In the genomic region with DNA sequence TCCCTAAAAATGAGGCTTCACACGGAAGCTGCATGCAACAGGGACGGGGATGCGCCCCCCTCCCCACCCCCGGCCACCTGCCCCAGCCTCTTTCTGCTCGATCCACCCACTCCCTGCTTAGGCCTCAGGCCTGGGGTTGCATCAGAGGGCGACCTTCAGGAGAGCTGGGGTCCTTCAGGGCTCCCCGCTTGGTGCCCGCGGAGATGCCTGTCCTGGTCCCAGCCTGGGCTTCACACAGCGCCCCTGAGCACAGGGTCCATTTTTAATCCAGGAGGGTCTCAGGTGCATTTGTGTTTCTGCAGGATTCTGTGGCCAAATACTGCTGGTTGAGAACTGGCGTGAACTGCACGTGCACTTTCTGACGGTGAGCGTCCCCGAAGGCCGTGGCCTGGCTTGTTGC, we compare ENCODE assay signal across 15 cellular contexts. TPM values are rescaled to one million over a fixed set of nuclear protein-coding genes. Genes with fewer than 3 reads are reported as not detected.
DNase-seq lines count a peak whose midpoint lies in the region; ATAC-seq, FAIRE-seq and TF ChIP-seq lines count a peak whose summit lies in the region.
"Had no signal": no experiment of that assay in that cellular context is flagged by ENCODE, and none has a peak within 500 bp of the region (broad histone marks: within the 10 kb centered on the region; RNA-seq: fewer than 3 reads in every experiment).

No MANE protein-coding gene starts in this region.

- 63% methylated on average over 15 of the region's 16 CpGs for WGBS in HepG2 (ENCODE audit: low lambda C conversion rate)
- 90% methylated on average over 6 of the region's 16 CpGs for WGBS in right lobe of liver (ENCODE audit: insufficient coverage, low coverage, low lambda C conversion rate, missing lambda C conversion rate)
- 85% methylated on average over 12 of the region's 16 CpGs for WGBS in SK-N-SH (ENCODE audit: low lambda C conversion rate)

- BruUV-seq in HepG2 (replicated peaks; lab: Mats Ljungman, UMichigan), result no TSS peak

- peaks cover 0 to 5% of the 10 kb centered on the region in 2 experiments; a peak in 1 of 5 replicates for H3K27me3 ChIP-seq in HepG2 (ENCODE audit: control insufficient read depth in 1 of 2, insufficient read depth in 2 of 2, low read length in 2 of 2)
- H3K27me3 ChIP-seq in right lobe of liver, result no peaks in the 10 kb centered on the region
- no peaks in the 10 kb centered on the region for H3K27me3 ChIP-seq in neutrophil
- no peaks in the 10 kb centered on the region for H3K27me3 ChIP-seq in SK-N-SH (ENCODE audit: insufficient read depth)

- FAIRE-seq in HepG2 (lab: Jason Lieb, UNC), result no peak
- FAIRE-seq: A204.1, GM18507 had no signal

- ATAC-seq in HepG2 (no peak), right lobe of liver (no peak), WTC11 (no peak; the same call in 1 of the 2 replicates)

- H3K4me2 ChIP-seq in HepG2 (ENCODE audit: low read depth, low read length) (no peak overlapping the region), SK-N-SH (no peak overlapping the region)

- no peaks in the 10 kb centered on the region for H3K36me3 ChIP-seq in HepG2 (replicated peaks in 1 of 2; ENCODE audit: control insufficient read depth in 1 of 2, insufficient read depth in 2 of 2, low read length in 2 of 2)
- H3K36me3 ChIP-seq in right lobe of liver, result peaks cover 0 to 2% (median 0%) of the 10 kb centered on the region in 4 donors
- H3K36me3 ChIP-seq in neutrophil, result peaks cover 96% of the 10 kb centered on the region
- H3K36me3 ChIP-seq in SK-N-SH (replicated peaks in 1 of 2; ENCODE audit: control insufficient read depth in 1 of 2, insufficient read depth in 2 of 2, low read length in 1 of 2), result peaks cover 0 to 8% of the 10 kb centered on the region in 2 experiments

- CTCF ChIA-PET in HepG2 (lab: Yijun Ruan, JAX; ENCODE audit: low intra/inter-chr PET ratio, low total read pairs) (no interaction called here), WTC11 (lab: Charles Lee) (interaction anchor here (0.6 to 5.5 kb wide), 5 partner anchors 62 to 758 kb away, joined by 3 to 32 read pairs (median 4); no protein-coding TSS in a partner anchor), SK-N-SH (lab: Yijun Ruan, JAX) (interaction anchor here (1.7 to 4.0 kb wide), 3 partner anchors 10 to 348 kb away, joined by 4 to 13 read pairs (median 10); partner anchors contain the start of genes GALNS and TRAPPC2L)

- no peaks in the 10 kb centered on the region for H3K27me3 Mint-ChIP-seq in WTC11 (ENCODE audit: low read depth)
- H3K27me3 Mint-ChIP-seq: B cell; CD4-positive, alpha-beta T cell had no signal

- DNase-seq in HepG2 (ENCODE audit: low spot score), result no peak
- no peak for DNase-seq in right lobe of liver
- no peak for DNase-seq in WTC11 (ENCODE audit: low spot score)
- DNase-seq in germinal center (ENCODE audit: low spot score), result no peak
- DNase-seq in SK-N-SH, result no peak
- DNase-seq: C1 segment of cervical spinal cord; Calu3; CD4-positive, alpha-beta T cell; DMS 273 treated with DMSO at 0.1 percent for 48 hours; GM23248; H9 had no signal

- no peaks in the 10 kb centered on the region for H3K9me2 ChIP-seq in SK-N-SH

- H3K36me3 Mint-ChIP-seq in WTC11, result no peaks in the 10 kb centered on the region

- no peaks in the 10 kb centered on the region for H3K79me2 ChIP-seq in HepG2 (ENCODE audit: insufficient read depth, low read length)
- H3K79me2 ChIP-seq in SK-N-SH (ENCODE audit: insufficient read depth), result no peaks in the 10 kb centered on the region

- H3K27ac ChIP-seq in HepG2 (ENCODE audit: extremely low read length, insufficient read depth, low read length), result no peak overlapping the region
- no peak overlapping the region for H3K27ac ChIP-seq in right lobe of liver
- H3K27ac ChIP-seq in neutrophil, result peak overlapping the region; percentile 17
- H3K27ac ChIP-seq in SK-N-SH (ENCODE audit: low read depth in 2 of 2, low read length in 1 of 2), result no peak overlapping the region
- H3K27ac ChIP-seq: GM23248 had no signal

- no peak for TF ChIP-seq CTCF in HepG2 (CRISPR knock-in tag; IDR thresholded peaks at IDR 0.05)
- no peak for TF ChIP-seq CTCF in right lobe of liver (IDR thresholded peaks at IDR 0.05)
- no peak for TF ChIP-seq CTCF in WTC11 (IDR thresholded peaks at IDR 0.05)
- no peak for TF ChIP-seq CTCF in neutrophil (IDR thresholded peaks at IDR 0.05)
- TF ChIP-seq CTCF in SK-N-SH (IDR thresholded peaks at IDR 0.05), result no peak

- peak overlapping the region; percentile 33; the same call in 1 of the 2 replicates for H3K27ac Mint-ChIP-seq in WTC11
- H3K27ac Mint-ChIP-seq: B cell; CD4-positive, alpha-beta T cell had no signal

- in situ Hi-C loops in HepG2 (cut with HindIII; ENCODE audit: extremely low pct_ligation_motif_present, low pct_unique_long_range_greater_than_20kb), result loop anchor here (5.0 kb wide), 1 partner anchor 348 kb away; no protein-coding TSS in a partner anchor

- TF ChIP-seq POLR2A in HepG2 (IDR thresholded peaks at IDR 0.05; ENCODE audit: insufficient read depth in 1 of 2, low read depth in 2 of 2, low read length in 2 of 2), result no peak
- no peak for TF ChIP-seq POLR2A in right lobe of liver (IDR thresholded peaks at IDR 0.05)

- TF ChIP-seq RAD21 in HepG2 (CRISPR knock-in tag; IDR thresholded peaks at IDR 0.05) (no peak), SK-N-SH (IDR thresholded peaks at IDR 0.05; ENCODE audit: low read length) (no peak)

- no peak overlapping the region for H2AFZ ChIP-seq in HepG2 (ENCODE audit: low read length)
- H2AFZ ChIP-seq in SK-N-SH (ENCODE audit: low read depth), result no peak overlapping the region
- H2AFZ ChIP-seq: GM23248 had no signal

- intact Hi-C loops in HepG2 (cut with micrococcal nuclease; ENCODE audit: unreplicated experiment), result loop anchor here (5.0 kb wide), 2 partner anchors 38 to 348 kb away; partner anchors contain the start of genes GALNS and TRAPPC2L
- intact Hi-C loops in right lobe of liver (cut with DNase I), result loop anchor here in 1 of 2 donors (10.0 kb wide), 2 partner anchors 46 to 346 kb away; partner anchors contain the start of gene PABPN1L

- no peak for TF ChIP-seq EP300 in HepG2 (IDR thresholded peaks at IDR 0.05; ENCODE audit: low read depth in 2 of 2, low read length in 2 of 2)
- TF ChIP-seq EP300 in HepG2 (CRISPR knock-in tag; IDR thresholded peaks at IDR 0.05; ENCODE audit: borderline replicate concordance), result no peak
- no peak for TF ChIP-seq EP300 in SK-N-SH (IDR thresholded peaks at IDR 0.05; ENCODE audit: borderline replicate concordance in 1 of 2, low read depth in 1 of 2, low read length in 1 of 2)

- H4K20me1 ChIP-seq in HepG2 (ENCODE audit: insufficient read depth, low read length) (no peaks in the 10 kb centered on the region), SK-N-SH (ENCODE audit: insufficient read depth) (no peaks in the 10 kb centered on the region)

- no peak overlapping the region for H3K4me3 Mint-ChIP-seq in WTC11
- H3K4me3 Mint-ChIP-seq: B cell; CD4-positive, alpha-beta T cell; H9 had no signal

- H3K4me1 ChIP-seq in HepG2 (ENCODE audit: insufficient read depth, low read length) (peaks cover 29% of the 10 kb centered on the region), right lobe of liver (no peaks in the 10 kb centered on the region), neutrophil (ENCODE audit: control insufficient read depth in 1 of 2, insufficient read depth in 1 of 2, low read depth in 1 of 2, low read length in 1 of 2) (no peaks in the 10 kb centered on the region), SK-N-SH (ENCODE audit: control insufficient read depth in 1 of 2, insufficient read depth in 2 of 2, low read depth in 1 of 2, low read length in 1 of 2) (peaks cover 0 to 7% of the 10 kb centered on the region in 2 experiments; a peak in 1 of 4 replicates)

- no peaks in the 10 kb centered on the region; the same call in 1 of the 2 replicates for H3K4me1 Mint-ChIP-seq in WTC11
- H3K4me1 Mint-ChIP-seq: B cell, H9 had no signal

- H3K9ac ChIP-seq in HepG2 (ENCODE audit: insufficient read depth, low read depth, low read length), result no peak overlapping the region
- no peak overlapping the region for H3K9ac ChIP-seq in SK-N-SH
- H3K9ac ChIP-seq: GM23248 had no signal

- H3K4me3 ChIP-seq in HepG2 (replicated peaks in 1 of 3; ENCODE audit: insufficient read depth in 1 of 3, low read depth in 2 of 3, low read length in 3 of 3) (no peak overlapping the region), right lobe of liver (no peak overlapping the region), neutrophil (ENCODE audit: low read depth in 1 of 2, low read length in 1 of 2) (no peak overlapping the region), SK-N-SH (ENCODE audit: low read depth in 2 of 2, low read length in 1 of 2) (no peak overlapping the region)
- H3K4me3 ChIP-seq: GM23248 had no signal

- H3K9me3 ChIP-seq in HepG2 (ENCODE audit: low read length), result no peaks in the 10 kb centered on the region
- no peaks in the 10 kb centered on the region for H3K9me3 ChIP-seq in right lobe of liver
- H3K9me3 ChIP-seq in neutrophil, result no peaks in the 10 kb centered on the region
- no peaks in the 10 kb centered on the region for H3K9me3 ChIP-seq in SK-N-SH

- no peaks in the 10 kb centered on the region for H3K9me3 Mint-ChIP-seq in WTC11
- H3K9me3 Mint-ChIP-seq: CD4-positive, alpha-beta T cell; H9 had no signal

- no peaks in the 10 kb centered on the region for H3F3A ChIP-seq in SK-N-SH (replicated peaks; ENCODE audit: insufficient read depth)

- POLR2A ChIA-PET in HepG2 (lab: Yijun Ruan, JAX), result no interaction called here
- POLR2A ChIA-PET in WTC11 (lab: Charles Lee), result no interaction called here
- POLR2A ChIA-PET in SK-N-SH (lab: Yijun Ruan, JAX), result no interaction called here

RNA-seq across cellular contexts. Expression of gene APRT, which starts 7.4 kb away (rescaled TPM):
- total RNA-seq in HepG2 (2016; rRNA removed; fragmentation: Illumina TruSeq; extraction: Trizol) (242 and 274 TPM in 2 replicates), right lobe of liver (100 to 1,000 TPM in 2 of 6 experiments, 10 to 100 TPM in 4; 61.4 to 120 (median 74.1) TPM), WTC11 (2021) (272 to 288 TPM (median 282 TPM) in 3 replicates)
- 163 and 167 TPM in 2 replicates for total RNA-seq in HepG2 (2016; cell fraction: cytosol; rRNA removed; fragmentation: Illumina TruSeq; extraction: Trizol; ENCODE audit: low read depth)
- 238 and 275 TPM in 2 replicates for total RNA-seq in HepG2 (2016; cell fraction: insoluble cytoplasmic fraction; rRNA removed; fragmentation: Illumina TruSeq; extraction: Trizol)
- total RNA-seq in HepG2 (2016; cell fraction: membrane; rRNA removed; fragmentation: Illumina TruSeq; extraction: Trizol), result 188 and 208 TPM in 2 replicates
- total RNA-seq in HepG2 (2016; cell fraction: nucleus; rRNA removed; fragmentation: Illumina TruSeq; extraction: Trizol), result 99.7 and 110 TPM in 2 replicates
- polyA plus RNA-seq in HepG2 (2011; rRNA removed) (155 and 210 TPM in 2 replicates), SK-N-SH (2012; rRNA removed) (178 and 192 TPM in 2 replicates)
- polyA plus RNA-seq in HepG2 (2011; cell fraction: cytosol; rRNA removed), result 94.2 and 153 TPM in 2 replicates
- 101 and 126 TPM in 2 replicates for polyA plus RNA-seq in HepG2 (2011; cell fraction: nucleus; rRNA removed)
- 136 and 175 TPM in 2 replicates for polyA plus RNA-seq in HepG2 (2012)
- polyA plus RNA-seq in HepG2 (2016; cell fraction: cytosol; fragmentation: Illumina TruSeq; extraction: Trizol; ENCODE audit: low read depth), result 172 and 184 TPM in 2 replicates
- 339 and 349 TPM in 2 replicates for polyA plus RNA-seq in HepG2 (2016; cell fraction: insoluble cytoplasmic fraction; fragmentation: Illumina TruSeq; extraction: Trizol; ENCODE audit: low read depth)
- polyA plus RNA-seq in HepG2 (2016; cell fraction: membrane; fragmentation: Illumina TruSeq; extraction: Trizol; ENCODE audit: low read depth), result 196 and 203 TPM in 2 replicates
- polyA plus RNA-seq in HepG2 (2016; cell fraction: nucleus; fragmentation: Illumina TruSeq; extraction: Trizol; ENCODE audit: insufficient read depth, low read depth), result 192 and 201 TPM in 2 replicates
- polyA minus RNA-seq in HepG2 (2011; rRNA and poly(A)+ RNA removed; ENCODE audit: low replicate concordance), result 83.2 and 86.7 TPM in 2 replicates
- 75.3 and 84.8 TPM in 2 replicates for polyA minus RNA-seq in HepG2 (2011; cell fraction: cytosol; rRNA and poly(A)+ RNA removed)
- polyA minus RNA-seq in HepG2 (2011; cell fraction: nucleus; rRNA and poly(A)+ RNA removed), result 35.7 and 49.8 TPM in 2 replicates
- 87.4 and 115 TPM in 2 replicates for polyA plus RNA-seq in SK-N-SH (2012; cell fraction: cytosol; rRNA removed)
- 186 and 231 TPM in 2 replicates for polyA plus RNA-seq in SK-N-SH (2012; cell fraction: nucleus; rRNA removed)

RNA-seq across cellular contexts. Expression of gene CDT1, which starts 15.5 kb away (rescaled TPM):
- total RNA-seq in HepG2 (2016; rRNA removed; fragmentation: Illumina TruSeq; extraction: Trizol), result 16.5 and 23.1 TPM in 2 replicates
- 14.3 and 18.2 TPM in 2 replicates for total RNA-seq in HepG2 (2016; cell fraction: cytosol; rRNA removed; fragmentation: Illumina TruSeq; extraction: Trizol; ENCODE audit: low read depth)
- 15.0 and 21.7 TPM in 2 replicates for total RNA-seq in HepG2 (2016; cell fraction: insoluble cytoplasmic fraction; rRNA removed; fragmentation: Illumina TruSeq; extraction: Trizol)
- 30.9 and 31.0 TPM in 2 replicates for total RNA-seq in HepG2 (2016; cell fraction: membrane; rRNA removed; fragmentation: Illumina TruSeq; extraction: Trizol)
- 12.6 and 18.8 TPM in 2 replicates for total RNA-seq in HepG2 (2016; cell fraction: nucleus; rRNA removed; fragmentation: Illumina TruSeq; extraction: Trizol)
- polyA plus RNA-seq in HepG2 (2011; rRNA removed), result 17.9 and 23.8 TPM in 2 replicates
- 15.0 and 37.3 TPM in 2 replicates for polyA plus RNA-seq in HepG2 (2011; cell fraction: cytosol; rRNA removed)
- 29.6 and 46.8 TPM in 2 replicates for polyA plus RNA-seq in HepG2 (2011; cell fraction: nucleus; rRNA removed)
- polyA plus RNA-seq in HepG2 (2012), result 13.5 and 17.6 TPM in 2 replicates
- polyA plus RNA-seq in HepG2 (2016; cell fraction: cytosol; fragmentation: Illumina TruSeq; extraction: Trizol; ENCODE audit: low read depth), result 18.5 and 24.2 TPM in 2 replicates
- polyA plus RNA-seq in HepG2 (2016; cell fraction: insoluble cytoplasmic fraction; fragmentation: Illumina TruSeq; extraction: Trizol; ENCODE audit: low read depth), result 22.4 and 29.0 TPM in 2 replicates
- polyA plus RNA-seq in HepG2 (2016; cell fraction: membrane; fragmentation: Illumina TruSeq; extraction: Trizol; ENCODE audit: low read depth), result 25.4 and 37.1 TPM in 2 replicates
- polyA plus RNA-seq in HepG2 (2016; cell fraction: nucleus; fragmentation: Illumina TruSeq; extraction: Trizol; ENCODE audit: insufficient read depth, low read depth), result 34.6 and 39.8 TPM in 2 replicates
- polyA minus RNA-seq in HepG2 (2011; rRNA and poly(A)+ RNA removed; ENCODE audit: low replicate concordance), result 25.0 and 71.0 TPM in 2 replicates
- polyA minus RNA-seq in HepG2 (2011; cell fraction: cytosol; rRNA and poly(A)+ RNA removed), result 28.6 and 52.8 TPM in 2 replicates
- 6.7 and 8.8 TPM in 2 replicates for polyA minus RNA-seq in HepG2 (2011; cell fraction: nucleus; rRNA and poly(A)+ RNA removed)
- 1 to 10 TPM in 2 of 6 experiments, under 1 TPM in 4; 0.22 to 9.6 (median 0.42) TPM for total RNA-seq in right lobe of liver
- total RNA-seq in WTC11 (2021), result 142 to 154 TPM (median 149 TPM) in 3 replicates
- 3.1 and 6.1 TPM in 2 replicates for polyA plus RNA-seq in SK-N-SH (2012; rRNA removed)
- 1.5 and 4.3 TPM in 2 replicates for polyA plus RNA-seq in SK-N-SH (2012; cell fraction: cytosol; rRNA removed)
- polyA plus RNA-seq in SK-N-SH (2012; cell fraction: nucleus; rRNA removed), result 8.0 and 8.2 TPM in 2 replicates

RNA-seq across cellular contexts. Expression of gene PIEZO1, which starts 34.1 kb away (rescaled TPM):
- total RNA-seq in HepG2 (2016; rRNA removed; fragmentation: Illumina TruSeq; extraction: Trizol) (32.5 and 85.0 TPM in 2 replicates), right lobe of liver (10 to 100 TPM; 48.9 to 91.9 (median 64.4) TPM), WTC11 (2021) (68.3 to 75.1 TPM (median 71.3 TPM) in 3 replicates)
- 42.1 and 42.4 TPM in 2 replicates for total RNA-seq in HepG2 (2016; cell fraction: cytosol; rRNA removed; fragmentation: Illumina TruSeq; extraction: Trizol; ENCODE audit: low read depth)
- total RNA-seq in HepG2 (2016; cell fraction: insoluble cytoplasmic fraction; rRNA removed; fragmentation: Illumina TruSeq; extraction: Trizol), result 27.7 and 89.8 TPM in 2 replicates
- total RNA-seq in HepG2 (2016; cell fraction: membrane; rRNA removed; fragmentation: Illumina TruSeq; extraction: Trizol), result 37.0 TPM in 2 replicates
- total RNA-seq in HepG2 (2016; cell fraction: nucleus; rRNA removed; fragmentation: Illumina TruSeq; extraction: Trizol), result 117 and 146 TPM in 2 replicates
- polyA plus RNA-seq in HepG2 (2011; rRNA removed) (67.9 and 93.5 TPM in 2 replicates), SK-N-SH (2012; rRNA removed) (111 and 184 TPM in 2 replicates)
- 42.8 and 69.2 TPM in 2 replicates for polyA plus RNA-seq in HepG2 (2011; cell fraction: cytosol; rRNA removed)
- polyA plus RNA-seq in HepG2 (2011; cell fraction: nucleus; rRNA removed), result 643 and 860 TPM in 2 replicates
- polyA plus RNA-seq in HepG2 (2012), result 52.4 and 78.3 TPM in 2 replicates
- 12.7 and 13.6 TPM in 2 replicates for polyA plus RNA-seq in HepG2 (2016; cell fraction: cytosol; fragmentation: Illumina TruSeq; extraction: Trizol; ENCODE audit: low read depth)
- polyA plus RNA-seq in HepG2 (2016; cell fraction: insoluble cytoplasmic fraction; fragmentation: Illumina TruSeq; extraction: Trizol; ENCODE audit: low read depth), result 33.4 and 36.7 TPM in 2 replicates
- 20.6 and 22.7 TPM in 2 replicates for polyA plus RNA-seq in HepG2 (2016; cell fraction: membrane; fragmentation: Illumina TruSeq; extraction: Trizol; ENCODE audit: low read depth)
- polyA plus RNA-seq in HepG2 (2016; cell fraction: nucleus; fragmentation: Illumina TruSeq; extraction: Trizol; ENCODE audit: insufficient read depth, low read depth), result 296 and 336 TPM in 2 replicates
- 101 and 184 TPM in 2 replicates for polyA minus RNA-seq in HepG2 (2011; rRNA and poly(A)+ RNA removed; ENCODE audit: low replicate concordance)
- 44.8 and 52.9 TPM in 2 replicates for polyA minus RNA-seq in HepG2 (2011; cell fraction: cytosol; rRNA and poly(A)+ RNA removed)
- polyA minus RNA-seq in HepG2 (2011; cell fraction: nucleus; rRNA and poly(A)+ RNA removed), result 89.5 and 109 TPM in 2 replicates
- polyA plus RNA-seq in SK-N-SH (2012; cell fraction: cytosol; rRNA removed), result 45.3 and 86.3 TPM in 2 replicates
- polyA plus RNA-seq in SK-N-SH (2012; cell fraction: nucleus; rRNA removed), result 670 and 1,039 TPM in 2 replicates

RNA-seq across cellular contexts. Expression of gene GALNS, which starts 37.6 kb away (rescaled TPM):
- total RNA-seq in HepG2 (2016; rRNA removed; fragmentation: Illumina TruSeq; extraction: Trizol) (2.8 and 9.2 TPM in 2 replicates), right lobe of liver (10 to 100 TPM in 5 of 6 experiments, 1 to 10 TPM in 1; 9.2 to 20.6 (median 16.5) TPM), WTC11 (2021) (23.0 to 29.5 TPM (median 25.8 TPM) in 3 replicates)
- 3.6 and 3.7 TPM in 2 replicates for total RNA-seq in HepG2 (2016; cell fraction: cytosol; rRNA removed; fragmentation: Illumina TruSeq; extraction: Trizol; ENCODE audit: low read depth)
- 2.6 and 11.0 TPM in 2 replicates for total RNA-seq in HepG2 (2016; cell fraction: insoluble cytoplasmic fraction; rRNA removed; fragmentation: Illumina TruSeq; extraction: Trizol)
- 4.2 and 5.1 TPM in 2 replicates for total RNA-seq in HepG2 (2016; cell fraction: membrane; rRNA removed; fragmentation: Illumina TruSeq; extraction: Trizol)
- 12.2 and 14.1 TPM in 2 replicates for total RNA-seq in HepG2 (2016; cell fraction: nucleus; rRNA removed; fragmentation: Illumina TruSeq; extraction: Trizol)
- polyA plus RNA-seq in HepG2 (2011; rRNA removed) (9.5 and 9.8 TPM in 2 replicates), SK-N-SH (2012; rRNA removed) (13.8 and 16.5 TPM in 2 replicates)
- polyA plus RNA-seq in HepG2 (2011; cell fraction: cytosol; rRNA removed), result 7.1 and 10.3 TPM in 2 replicates
- 30.6 and 39.2 TPM in 2 replicates for polyA plus RNA-seq in HepG2 (2011; cell fraction: nucleus; rRNA removed)
- polyA plus RNA-seq in HepG2 (2012), result 8.2 and 13.0 TPM in 2 replicates
- 2.4 and 2.8 TPM in 2 replicates for polyA plus RNA-seq in HepG2 (2016; cell fraction: cytosol; fragmentation: Illumina TruSeq; extraction: Trizol; ENCODE audit: low read depth)
- polyA plus RNA-seq in HepG2 (2016; cell fraction: insoluble cytoplasmic fraction; fragmentation: Illumina TruSeq; extraction: Trizol; ENCODE audit: low read depth), result 4.4 and 4.7 TPM in 2 replicates
- 4.1 and 4.7 TPM in 2 replicates for polyA plus RNA-seq in HepG2 (2016; cell fraction: membrane; fragmentation: Illumina TruSeq; extraction: Trizol; ENCODE audit: low read depth)
- polyA plus RNA-seq in HepG2 (2016; cell fraction: nucleus; fragmentation: Illumina TruSeq; extraction: Trizol; ENCODE audit: insufficient read depth, low read depth), result 27.3 and 29.9 TPM in 2 replicates
- 11.5 and 13.9 TPM in 2 replicates for polyA minus RNA-seq in HepG2 (2011; rRNA and poly(A)+ RNA removed; ENCODE audit: low replicate concordance)
- polyA minus RNA-seq in HepG2 (2011; cell fraction: cytosol; rRNA and poly(A)+ RNA removed), result 5.2 and 6.1 TPM in 2 replicates
- 13.4 and 18.0 TPM in 2 replicates for polyA minus RNA-seq in HepG2 (2011; cell fraction: nucleus; rRNA and poly(A)+ RNA removed)
- polyA plus RNA-seq in SK-N-SH (2012; cell fraction: cytosol; rRNA removed), result 12.1 and 15.9 TPM in 2 replicates
- polyA plus RNA-seq in SK-N-SH (2012; cell fraction: nucleus; rRNA removed), result 43.5 and 44.1 TPM in 2 replicates

RNA-seq across cellular contexts. Expression of gene TRAPPC2L, which starts 37.8 kb away (rescaled TPM):
- total RNA-seq in HepG2 (2016; rRNA removed; fragmentation: Illumina TruSeq; extraction: Trizol) (107 and 158 TPM in 2 replicates), right lobe of liver (10 to 100 TPM; 15.1 to 25.5 (median 20.1) TPM), WTC11 (2021) (63.1 to 82.0 TPM (median 64.5 TPM) in 3 replicates)
- 39.7 and 49.5 TPM in 2 replicates for total RNA-seq in HepG2 (2016; cell fraction: cytosol; rRNA removed; fragmentation: Illumina TruSeq; extraction: Trizol; ENCODE audit: low read depth)
- 117 and 161 TPM in 2 replicates for total RNA-seq in HepG2 (2016; cell fraction: insoluble cytoplasmic fraction; rRNA removed; fragmentation: Illumina TruSeq; extraction: Trizol)
- 55.4 and 64.8 TPM in 2 replicates for total RNA-seq in HepG2 (2016; cell fraction: membrane; rRNA removed; fragmentation: Illumina TruSeq; extraction: Trizol)
- 54.9 and 68.3 TPM in 2 replicates for total RNA-seq in HepG2 (2016; cell fraction: nucleus; rRNA removed; fragmentation: Illumina TruSeq; extraction: Trizol)
- polyA plus RNA-seq in HepG2 (2011; rRNA removed) (94.9 and 96.3 TPM in 2 replicates), SK-N-SH (2012; rRNA removed) (73.9 and 74.4 TPM in 2 replicates)
- 49.7 and 65.0 TPM in 2 replicates for polyA plus RNA-seq in HepG2 (2011; cell fraction: cytosol; rRNA removed)
- polyA plus RNA-seq in HepG2 (2011; cell fraction: nucleus; rRNA removed), result 60.0 and 63.3 TPM in 2 replicates
- polyA plus RNA-seq in HepG2 (2012), result 72.5 and 94.4 TPM in 2 replicates
- 51.9 and 69.2 TPM in 2 replicates for polyA plus RNA-seq in HepG2 (2016; cell fraction: cytosol; fragmentation: Illumina TruSeq; extraction: Trizol; ENCODE audit: low read depth)
- 217 and 222 TPM in 2 replicates for polyA plus RNA-seq in HepG2 (2016; cell fraction: insoluble cytoplasmic fraction; fragmentation: Illumina TruSeq; extraction: Trizol; ENCODE audit: low read depth)
- polyA plus RNA-seq in HepG2 (2016; cell fraction: membrane; fragmentation: Illumina TruSeq; extraction: Trizol; ENCODE audit: low read depth), result 75.4 and 76.3 TPM in 2 replicates
- polyA plus RNA-seq in HepG2 (2016; cell fraction: nucleus; fragmentation: Illumina TruSeq; extraction: Trizol; ENCODE audit: insufficient read depth, low read depth), result 124 and 134 TPM in 2 replicates
- 63.0 and 105 TPM in 2 replicates for polyA minus RNA-seq in HepG2 (2011; rRNA and poly(A)+ RNA removed; ENCODE audit: low replicate concordance)
- polyA minus RNA-seq in HepG2 (2011; cell fraction: cytosol; rRNA and poly(A)+ RNA removed), result 10.9 and 13.1 TPM in 2 replicates
- 45.4 and 54.3 TPM in 2 replicates for polyA minus RNA-seq in HepG2 (2011; cell fraction: nucleus; rRNA and poly(A)+ RNA removed)
- polyA plus RNA-seq in SK-N-SH (2012; cell fraction: cytosol; rRNA removed), result 52.1 and 63.3 TPM in 2 replicates
- 68.2 and 74.9 TPM in 2 replicates for polyA plus RNA-seq in SK-N-SH (2012; cell fraction: nucleus; rRNA removed)
